8 cellular contexts compared by ENCODE assay signal in the genomic region with DNA sequence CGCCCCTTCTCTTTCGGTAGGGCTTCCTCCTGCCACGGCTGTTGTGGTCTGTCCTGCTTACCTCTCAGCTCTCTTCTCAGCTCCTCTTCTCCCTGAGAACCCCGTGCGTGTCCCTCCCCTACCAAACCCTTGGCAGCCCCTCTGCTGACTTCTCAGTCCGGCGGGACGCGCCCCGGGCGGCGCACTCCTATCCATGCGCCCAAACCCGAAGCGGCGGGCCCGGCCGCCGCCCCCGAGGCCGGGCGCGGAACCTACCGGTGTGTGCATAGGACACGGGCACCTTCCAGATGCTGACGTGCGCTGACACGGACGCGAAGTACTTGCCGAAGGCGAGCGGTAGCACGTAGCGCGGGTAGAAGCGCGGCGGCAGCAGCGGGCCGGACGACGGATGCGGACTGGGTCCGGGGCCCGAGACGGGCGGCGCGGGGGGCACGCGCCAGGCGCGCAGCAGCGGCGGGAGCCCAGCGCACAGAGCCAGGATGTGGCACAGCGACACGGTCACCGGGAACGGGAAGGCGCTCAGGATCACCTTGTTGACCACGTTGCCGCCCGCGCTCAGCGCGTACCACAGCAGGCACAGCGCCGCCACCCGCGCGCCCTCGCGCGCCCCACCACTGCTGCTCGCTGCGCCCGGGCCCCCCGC. TPM values are rescaled to one million over a fixed set of nuclear protein-coding genes. Genes with fewer than 3 reads are reported as not detected.
DNase-seq lines count a peak whose midpoint lies in the region; ATAC-seq and TF ChIP-seq lines count a peak whose summit lies in the region.

No MANE protein-coding gene starts in this region.

- no peak overlapping the region for H3K27ac ChIP-seq in mesenchymal stem cell (ENCODE audit: low read length, poor library complexity, severe bottlenecking)
- peak overlapping the region; percentile 82 to 92 (median 88) for H3K27ac ChIP-seq in upper lobe of left lung

- H2AK5ac ChIP-seq in mesenchymal stem cell (ENCODE audit: low read length, severe bottlenecking) = no peak overlapping the region

- no peaks in the 10 kb centered on the region; the same call in none of the 2 replicates for H3K27me3 Mint-ChIP-seq in HFFc6 (ENCODE audit: insufficient read depth)
- no peaks in the 10 kb centered on the region for H3K27me3 Mint-ChIP-seq in central memory CD8-positive, alpha-beta T cell

- peak overlapping the region; percentile 29 for H2BK120ac ChIP-seq in mesenchymal stem cell (ENCODE audit: low read depth, low read length)

- no peak for TF ChIP-seq EP300 in upper lobe of left lung (IDR thresholded peaks at IDR 0.05)

- peak; percentile 49 for DNase-seq in NCI-H510A treated with DMSO at 0.1 percent for 48 hours (lab: John Stamatoyannopoulos, UW)
- no peak for DNase-seq in NCI-H510A (lab: John Stamatoyannopoulos, UW)
- no peak for DNase-seq in HFFc6
- DNase-seq in OCI-M1 (lab: John Stamatoyannopoulos, UW) = peak; percentile 58
- DNase-seq in central memory CD8-positive, alpha-beta T cell (ENCODE audit: low spot score in 2 of 2) = no peak
- peak; percentile 30 for DNase-seq in mesenchymal stem cell
- DNase-seq in upper lobe of left lung = no peak
- DNase-seq in NCI-H187 treated with DMSO at 0.1 percent for 48 hours (lab: John Stamatoyannopoulos, UW) = no peak

- peaks cover 53% of the 10 kb centered on the region for H3K4me1 Mint-ChIP-seq in HFFc6 (ENCODE audit: low read depth)
- peaks cover 38% of the 10 kb centered on the region for H3K4me1 Mint-ChIP-seq in central memory CD8-positive, alpha-beta T cell

- peak overlapping the region; percentile 94 for H2AFZ ChIP-seq in mesenchymal stem cell (ENCODE audit: low read depth, low read length)

- no peaks in the 10 kb centered on the region for H3K27me3 ChIP-seq in mesenchymal stem cell (ENCODE audit: control insufficient read depth in 1 of 2, insufficient read depth in 1 of 2, low read length in 2 of 2)
- no peaks in the 10 kb centered on the region for H3K27me3 ChIP-seq in upper lobe of left lung

- H4K8ac ChIP-seq in mesenchymal stem cell (ENCODE audit: low read length) = peak overlapping the region; percentile 81

- no peaks in the 10 kb centered on the region for H3K9me3 Mint-ChIP-seq in HFFc6
- no peaks in the 10 kb centered on the region for H3K9me3 Mint-ChIP-seq in central memory CD8-positive, alpha-beta T cell

- peak overlapping the region in 1 of 2 experiments; percentile 97 for H3K23ac ChIP-seq in mesenchymal stem cell (ENCODE audit: low read length in 2 of 2)

- peak overlapping the region; percentile 89 for H4K91ac ChIP-seq in mesenchymal stem cell (ENCODE audit: low read length)

- no peak for TF ChIP-seq POLR2A in upper lobe of left lung (IDR thresholded peaks at IDR 0.05)

- peak overlapping the region; percentile 92 for H3K4me2 ChIP-seq in mesenchymal stem cell (ENCODE audit: low read length, poor library complexity, severe bottlenecking)

- TF ChIP-seq CTCF in HFFc6 (IDR thresholded peaks at IDR 0.05) (no peak), upper lobe of left lung (IDR thresholded peaks at IDR 0.05) (peak in 2 of 6 experiments; percentile 26 to 43)

- peak overlapping the region; percentile 89 to 97 for H3K4me3 ChIP-seq in mesenchymal stem cell (ENCODE audit: insufficient read depth in 1 of 2, low read depth in 1 of 2, low read length in 2 of 2)
- peak overlapping the region; percentile 84 to 98 (median 89) for H3K4me3 ChIP-seq in upper lobe of left lung

- H3K18ac ChIP-seq in mesenchymal stem cell (ENCODE audit: low read depth in 1 of 2, low read length in 2 of 2) = peak overlapping the region; percentile 91

- H3K36me3 Mint-ChIP-seq in HFFc6 (ENCODE audit: low read depth) = peaks cover 29% of the 10 kb centered on the region
- H3K36me3 Mint-ChIP-seq in central memory CD8-positive, alpha-beta T cell (ENCODE audit: insufficient read depth) = peaks cover 44% of the 10 kb centered on the region

- peak overlapping the region; percentile 83 for H3K27ac Mint-ChIP-seq in HFFc6
- peak overlapping the region; percentile 98 for H3K27ac Mint-ChIP-seq in central memory CD8-positive, alpha-beta T cell (ENCODE audit: low read depth)

- no peak overlapping the region for H2BK15ac ChIP-seq in mesenchymal stem cell (ENCODE audit: low read depth, poor library complexity, severe bottlenecking)

- peak overlapping the region; percentile 2 to 31 for H2BK12ac ChIP-seq in mesenchymal stem cell (ENCODE audit: low read length in 2 of 2)

- WGBS in mesenchymal stem cell = 2% methylated on average over 55 of the region's 80 CpGs
- 4 to 7% methylated on average over 17 to 27 of the region's 80 CpGs for WGBS in upper lobe of left lung, 2 donors

- H3K14ac ChIP-seq in mesenchymal stem cell (ENCODE audit: low read length in 2 of 2) = peak overlapping the region in 1 of 2 experiments; percentile 98

- peak overlapping the region; percentile 35 to 77 for H3K4ac ChIP-seq in mesenchymal stem cell (ENCODE audit: low read depth in 1 of 2, low read length in 2 of 2)

- peak overlapping the region; percentile 95 for H3K4me3 Mint-ChIP-seq in HFFc6
- peak overlapping the region; percentile 92 for H3K4me3 Mint-ChIP-seq in central memory CD8-positive, alpha-beta T cell

- no peak overlapping the region for H2BK5ac ChIP-seq in mesenchymal stem cell (ENCODE audit: low read depth, low read length, poor library complexity, severe bottlenecking)

- H3K4me1 ChIP-seq in mesenchymal stem cell (ENCODE audit: control insufficient read depth, insufficient read depth, low read depth, low read length) = peaks cover 32% of the 10 kb centered on the region
- H3K4me1 ChIP-seq in upper lobe of left lung = peaks cover 30 to 56% (median 52%) of the 10 kb centered on the region in 4 donors

- H3K9me3 ChIP-seq in mesenchymal stem cell (ENCODE audit: control insufficient read depth, low read length) (no peaks in the 10 kb centered on the region), upper lobe of left lung (no peaks in the 10 kb centered on the region)

- peaks cover 23% of the 10 kb centered on the region for H3K79me1 ChIP-seq in mesenchymal stem cell (replicated peaks; ENCODE audit: low read length, poor library complexity, severe bottlenecking)

- H3K36me3 ChIP-seq in mesenchymal stem cell (ENCODE audit: control insufficient read depth in 1 of 2, insufficient read depth in 2 of 2, low read depth in 1 of 2, low read length in 2 of 2) = peaks cover 57 to 67% of the 10 kb centered on the region in 2 experiments
- peaks cover 12 to 38% (median 26%) of the 10 kb centered on the region in 4 donors for H3K36me3 ChIP-seq in upper lobe of left lung

- ATAC-seq in central memory CD8-positive, alpha-beta T cell (replicated peaks; ENCODE audit: extremely low read depth, poor library complexity, severe bottlenecking) = peak; percentile 37
- ATAC-seq in upper lobe of left lung (ENCODE audit: low FRiP score in 2 of 2) = peak in 1 of 2 donors; percentile 10

- H3K9ac ChIP-seq in mesenchymal stem cell (ENCODE audit: low read length) = peak overlapping the region; percentile 93

RNA-seq across cellular contexts. Expression of gene SLC35E1, which starts 0.4 kb away (rescaled TPM):
- total RNA-seq in HFFc6 (2021; fragmentation: NEBNext Ultra II Directional; extraction: Animal tissue kit (Norgen Biotek cat#: 25700)) = 10 to 100 TPM; 44.2 to 67.1 (median 55.4) TPM
- polyA plus RNA-seq in mesenchymal stem cell (2013, experiment 1 of 2) = 65.2 TPM
- polyA plus RNA-seq in mesenchymal stem cell (2013, experiment 2 of 2) = 65.7 TPM
- total RNA-seq in upper lobe of left lung = 10 to 100 TPM; 48.5 to 60.8 (median 53.2) TPM

RNA-seq across cellular contexts. Expression of gene CHERP, which starts 29.6 kb away (rescaled TPM):
- total RNA-seq in HFFc6 (2021; fragmentation: NEBNext Ultra II Directional; extraction: Animal tissue kit (Norgen Biotek cat#: 25700)) = 10 to 100 TPM; 30.4 to 38.5 (median 34.6) TPM
- 21.5 TPM for polyA plus RNA-seq in mesenchymal stem cell (2013, experiment 1 of 2)
- 20.3 TPM for polyA plus RNA-seq in mesenchymal stem cell (2013, experiment 2 of 2)
- total RNA-seq in upper lobe of left lung = 10 to 100 TPM; 10.8 to 38.6 (median 22.0) TPM

RNA-seq across cellular contexts. Expression of gene MED26, which starts 56.2 kb away (rescaled TPM):
- 1 to 10 TPM; 7.9 to 9.9 (median 8.8) TPM for total RNA-seq in HFFc6 (2021; fragmentation: NEBNext Ultra II Directional; extraction: Animal tissue kit (Norgen Biotek cat#: 25700))
- polyA plus RNA-seq in mesenchymal stem cell (2013, experiment 1 of 2) = 4.5 TPM
- polyA plus RNA-seq in mesenchymal stem cell (2013, experiment 2 of 2) = 4.4 TPM
- 10 to 100 TPM; 12.6 to 26.5 (median 13.8) TPM for total RNA-seq in upper lobe of left lung

Comparison
In these comparisons a context has a peak if more than half of its experiments do, and no peak if none do; other contexts are left out.
1. DNase-seq: peak in NCI-H510A treated with DMSO at 0.1 percent for 48 hours (single experiment), OCI-M1 (single experiment) and mesenchymal stem cell (single experiment); none in NCI-H510A (single experiment), HFFc6 (single experiment), central memory CD8-positive, alpha-beta T cell (0 of 2), upper lobe of left lung (0 of 2) and NCI-H187 treated with DMSO at 0.1 percent for 48 hours (single experiment).